ENCODE assay signal across 8 cellular contexts in genomic region chr12:11486623-11487444, GRCh38.
DNase-seq lines count a peak whose midpoint lies in the region; ATAC-seq and TF ChIP-seq lines count a peak whose summit lies in the region.

No MANE protein-coding gene starts in this region.

- no peaks in the 10 kb centered on the region for H4K20me1 ChIP-seq in Loucy (ENCODE audit: insufficient read depth, low read length, poor library complexity, severe bottlenecking)

- H3K9me3 ChIP-seq in Loucy (ENCODE audit: insufficient read depth, low read depth, low read length): no peaks in the 10 kb centered on the region

- H3K9me3 Mint-ChIP-seq in activated T-helper 1 cell treated with anti-CD3 and anti-CD28 coated beads, Interleukin-12 subunit alpha, Interleukin-12 subunit beta, Interleukin-2, Interleukin-4 antibody, amounts not matched to agents 30 ng/mL and 10 ng/mL and 1 ng/mL, durations not matched to agents 14 hours and 24 hours and 36 hours: no peaks in the 10 kb centered on the region

- H3K4me3 Mint-ChIP-seq in activated T-helper 1 cell treated with anti-CD3 and anti-CD28 coated beads, Interleukin-12 subunit alpha, Interleukin-12 subunit beta, Interleukin-2, Interleukin-4 antibody, amounts not matched to agents 30 ng/mL and 10 ng/mL and 1 ng/mL, durations not matched to agents 14 hours and 24 hours and 36 hours: no peak overlapping the region

- H3K4me1 ChIP-seq in Loucy (ENCODE audit: insufficient read depth, low read length, poor library complexity, severe bottlenecking): no peaks in the 10 kb centered on the region

- H3K9ac ChIP-seq in Loucy (ENCODE audit: low read depth, low read length, poor library complexity, severe bottlenecking): no peak overlapping the region

- H3K27ac Mint-ChIP-seq in activated T-helper 1 cell treated with anti-CD3 and anti-CD28 coated beads, Interleukin-12 subunit alpha, Interleukin-12 subunit beta, Interleukin-2, Interleukin-4 antibody, amounts not matched to agents 30 ng/mL and 10 ng/mL and 1 ng/mL, durations not matched to agents 14 hours and 24 hours and 36 hours: no peak overlapping the region

- no peak overlapping the region for H3K4me2 ChIP-seq in Loucy (ENCODE audit: low read depth, low read length, poor library complexity, severe bottlenecking)

- H3K36me3 Mint-ChIP-seq in activated T-helper 1 cell treated with anti-CD3 and anti-CD28 coated beads, Interleukin-12 subunit alpha, Interleukin-12 subunit beta, Interleukin-2, Interleukin-4 antibody, amounts not matched to agents 30 ng/mL and 10 ng/mL and 1 ng/mL, durations not matched to agents 14 hours and 24 hours and 36 hours (ENCODE audit: low read depth): no peaks in the 10 kb centered on the region

- no peaks in the 10 kb centered on the region for H3F3A ChIP-seq in Loucy (ENCODE audit: low read depth)

- peaks cover 10% of the 10 kb centered on the region for H3K27me3 Mint-ChIP-seq in activated T-helper 1 cell treated with anti-CD3 and anti-CD28 coated beads, Interleukin-12 subunit alpha, Interleukin-12 subunit beta, Interleukin-2, Interleukin-4 antibody, amounts not matched to agents 30 ng/mL and 10 ng/mL and 1 ng/mL, durations not matched to agents 14 hours and 24 hours and 36 hours (ENCODE audit: insufficient read depth)

- peaks cover 11% of the 10 kb centered on the region for H3K4me1 Mint-ChIP-seq in activated T-helper 1 cell treated with anti-CD3 and anti-CD28 coated beads, Interleukin-12 subunit alpha, Interleukin-12 subunit beta, Interleukin-2, Interleukin-4 antibody, amounts not matched to agents 30 ng/mL and 10 ng/mL and 1 ng/mL, durations not matched to agents 14 hours and 24 hours and 36 hours (ENCODE audit: low read depth)

- no peaks in the 10 kb centered on the region for H3K79me2 ChIP-seq in Loucy (ENCODE audit: insufficient read depth, low read length)

- peak; percentile 74 for DNase-seq in DMS153 (lab: John Stamatoyannopoulos, UW)
- peak; percentile 76 for DNase-seq in RPMI7951 (ENCODE audit: low read depth)
- DNase-seq in activated T-helper 1 cell treated with anti-CD3 and anti-CD28 coated beads, Interleukin-12 subunit alpha, Interleukin-12 subunit beta, Interleukin-2, Interleukin-4 antibody, amounts not matched to agents 30 ng/mL and 10 ng/mL and 1 ng/mL, durations not matched to agents 14 hours and 24 hours and 36 hours (ENCODE audit: low spot score): peak; percentile 68
- DNase-seq in fibroblast of the aortic adventitia (ENCODE audit: low read depth): peak; percentile 92
- DNase-seq in non-pigmented ciliary epithelial cell (ENCODE audit: low read depth): peak; percentile 67
- DNase-seq in superior temporal gyrus (ENCODE audit: extremely low spot score): peak; percentile 96

- no peaks in the 10 kb centered on the region for H3K36me3 ChIP-seq in Loucy (ENCODE audit: insufficient read depth, low read length)

- peak; percentile 82 for ATAC-seq in GM21619 (IDR thresholded peaks at IDR 0.05; ENCODE audit: unreplicated experiment)

- TF ChIP-seq CTCF in Loucy (conservative IDR thresholded peaks at IDR 0.05; ENCODE audit: low read length) (peak; percentile 84), fibroblast of the aortic adventitia (IDR thresholded peaks at IDR 0.05; ENCODE audit: insufficient read depth, low read length) (peak; percentile 90)

- H3K4me3 ChIP-seq in Loucy (ENCODE audit: low read length, poor library complexity, severe bottlenecking) (no peak overlapping the region), fibroblast of the aortic adventitia (ENCODE audit: low read depth, low read length) (no peak overlapping the region)

- H3K27me3 ChIP-seq in Loucy (ENCODE audit: insufficient read depth, low read length, poor library complexity, severe bottlenecking): no peaks in the 10 kb centered on the region

- intact Hi-C loops in activated T-helper 1 cell treated with anti-CD3 and anti-CD28 coated beads, Interleukin-12 subunit alpha, Interleukin-12 subunit beta, Interleukin-2, Interleukin-4 antibody, amounts not matched to agents 30 ng/mL and 10 ng/mL and 1 ng/mL, durations not matched to agents 14 hours and 24 hours and 36 hours (cut with micrococcal nuclease): loop anchor here (1.0 to 5.0 kb wide), 5 partner anchors 259 to 1334 kb away; no protein-coding TSS in a partner anchor

- H3K9me2 ChIP-seq in Loucy (replicated peaks; ENCODE audit: low read depth, low read length): no peaks in the 10 kb centered on the region

- no peak overlapping the region for H2AFZ ChIP-seq in Loucy (ENCODE audit: low read length)
